Comparison of ENCODE assay signal across 23 cellular contexts in the genomic region with DNA sequence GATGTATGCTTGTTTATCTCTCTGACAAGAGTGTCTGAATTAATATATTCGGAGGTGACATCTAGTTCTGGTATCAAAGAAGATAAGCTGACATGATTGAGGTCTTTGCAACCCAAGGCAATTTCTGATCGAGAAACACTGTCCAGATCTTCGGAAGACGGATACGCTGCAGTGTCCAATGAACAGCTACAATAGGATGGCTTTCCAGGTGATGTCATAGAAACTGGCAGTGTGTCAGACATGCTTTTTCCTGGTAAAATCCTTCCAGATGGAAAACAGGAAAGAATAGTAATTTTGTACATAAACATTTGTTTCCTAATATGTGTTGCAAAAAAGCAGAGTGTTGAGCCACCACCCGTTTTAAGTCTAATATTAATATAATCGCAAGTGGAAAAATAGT.
"Had no signal": no experiment of that assay in that cellular context is flagged by ENCODE, and none has a peak within 500 bp of the region (broad histone marks: within the 10 kb centered on the region; RNA-seq: fewer than 3 reads in every experiment).

No MANE protein-coding gene starts in this region.

- DNase-seq: activated CD4-positive, alpha-beta memory T cell treated with anti-CD3 and anti-CD28 coated beads, Interleukin-2, amount 10 ng/mL, durations not matched to agents 7 days and 5 days; activated CD4-positive, alpha-beta T cell treated with anti-CD3 and anti-CD28 coated beads for 36 hours; activated CD4-positive, alpha-beta T cell treated with anti-CD3 and anti-CD28 coated beads, Interleukin-2, amount 50 U/mL, for 1 hour; activated CD4-positive, CD25-positive, alpha-beta regulatory T cell; activated gamma-delta T cell; activated naive CD4-positive, alpha-beta T cell treated with anti-CD3 and anti-CD28 coated beads for 36 hours; activated T-cell treated with anti-CD3 and anti-CD28 coated beads for 4 hours; activated T-cell treated with anti-CD3 and anti-CD28 coated beads, Interleukin-2, amount 50 U/mL, for 48 hours; brain microvascular endothelial cell; cerebellar nuclear complex; NCI-H1092; NCI-H1417; NCI-H1930; NCI-H2171; NCI-H2227 treated with DMSO at 0.1 percent for 48 hours; NCI-H510A; NCI-H69; Peyer's patch; SHP77 treated with DMSO at 0.1 percent for 48 hours; T-cell; T-helper 2 cell; T1000 had no signal

- H3K4me3 ChIP-seq: Peyer's patch had no signal

- ATAC-seq: activated CD4-positive, alpha-beta T cell treated with anti-CD3 and anti-CD28 coated beads for 36 hours; activated T-helper 17 cell treated with anti-CD3 and anti-CD28 coated beads, Interleukin-2, amount 50 U/mL, for 72 hours; T-cell had no signal
